Comparison of ENCODE assay signal across 10 cellular contexts in the genomic region with DNA sequence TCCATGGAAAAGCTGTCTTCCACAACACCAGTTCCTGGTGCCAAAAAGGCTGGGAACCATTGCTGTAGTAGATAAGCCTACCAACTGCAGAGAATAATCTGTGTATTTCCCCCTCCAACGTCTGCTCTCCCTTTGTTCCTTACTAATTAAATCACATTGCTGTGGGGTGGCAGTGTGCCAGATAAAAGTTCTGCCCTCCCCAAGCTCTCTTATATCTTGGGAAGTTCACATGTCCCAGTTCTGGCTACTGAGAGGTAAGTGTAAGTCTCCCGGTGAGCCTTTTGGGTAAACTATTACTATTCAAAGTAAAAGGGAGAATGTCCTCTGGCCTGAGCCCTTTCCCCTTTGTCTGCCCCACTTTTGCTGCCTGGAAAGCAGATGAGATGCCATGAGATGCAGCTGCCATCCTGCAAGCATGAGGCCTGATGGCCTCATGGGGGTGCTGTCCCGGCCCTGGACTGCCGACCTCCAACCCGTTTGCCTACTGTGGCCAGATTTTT. TPM values are rescaled to one million over a fixed set of nuclear protein-coding genes. Genes with fewer than 3 reads are reported as not detected.
DNase-seq lines count a peak whose midpoint lies in the region; ATAC-seq, FAIRE-seq and TF ChIP-seq lines count a peak whose summit lies in the region.
"Had no signal": no experiment of that assay in that cellular context is flagged by ENCODE, and none has a peak within 500 bp of the region (broad histone marks: within the 10 kb centered on the region; RNA-seq: fewer than 3 reads in every experiment).

No MANE protein-coding gene starts in this region.

- H3K27ac ChIP-seq in breast epithelium, result peak overlapping the region in 1 of 2 donors; percentile 25
- H3K27ac ChIP-seq in RWPE2 (ENCODE audit: poor library complexity, severe bottlenecking), result peak overlapping the region; percentile 32
- H3K27ac ChIP-seq in small intestine (ENCODE audit: low read depth in 1 of 2, low read length in 1 of 2), result no peak overlapping the region

- H3K4me1 Mint-ChIP-seq in MCF 10A (ENCODE audit: insufficient read depth, unreplicated experiment), result peaks cover 28% of the 10 kb centered on the region
- peaks cover 5% of the 10 kb centered on the region for H3K4me1 Mint-ChIP-seq in activated T-helper 17 cell treated with anti-CD3 and anti-CD28 coated beads, Interleukin-2, amount 50 U/mL, for 72 hours

- H3K27me3 ChIP-seq in breast epithelium, result no peaks in the 10 kb centered on the region
- H3K27me3 ChIP-seq in RWPE2 (ENCODE audit: insufficient read depth, poor library complexity, severe bottlenecking), result no peaks in the 10 kb centered on the region
- H3K27me3 ChIP-seq in small intestine (ENCODE audit: control insufficient read depth in 2 of 2, insufficient read depth in 2 of 2, low read length in 2 of 2), result no peaks in the 10 kb centered on the region

- ATAC-seq in RWPE2 (ENCODE audit: low read depth), result no peak
- ATAC-seq in HG02642 (IDR thresholded peaks at IDR 0.05; ENCODE audit: poor library complexity, unreplicated experiment), result no peak
- ATAC-seq in activated T-helper 17 cell treated with anti-CD3 and anti-CD28 coated beads, Interleukin-2, amount 50 U/mL, for 72 hours (replicated peaks), result no peak
- ATAC-seq in GM18858 (IDR thresholded peaks at IDR 0.05; ENCODE audit: unreplicated experiment), result no peak

- no peaks in the 10 kb centered on the region for H3K9me3 ChIP-seq in breast epithelium
- no peaks in the 10 kb centered on the region for H3K9me3 ChIP-seq in RWPE2 (ENCODE audit: severe bottlenecking)
- H3K9me3 ChIP-seq in small intestine (ENCODE audit: control insufficient read depth, low read depth), result no peaks in the 10 kb centered on the region

- intact Hi-C loops in MCF 10A (cut with micrococcal nuclease), result no loop called here
- intact Hi-C loops in breast epithelium (cut with DNase I; ENCODE audit: low total_unique reads), result no loop called here

- no peak for TF ChIP-seq POLR2A in breast epithelium (IDR thresholded peaks at IDR 0.05)

- H3K36me3 ChIP-seq in breast epithelium (no peaks in the 10 kb centered on the region), RWPE2 (ENCODE audit: low read depth) (peaks cover 27% of the 10 kb centered on the region), small intestine (ENCODE audit: control insufficient read depth in 2 of 2, insufficient read depth in 2 of 2, low read length in 2 of 2) (peaks cover 0 to 3% of the 10 kb centered on the region in 2 donors)

- no peaks in the 10 kb centered on the region for H3K9me3 Mint-ChIP-seq in MCF 10A (ENCODE audit: unreplicated experiment)
- H3K9me3 Mint-ChIP-seq in activated T-helper 17 cell treated with anti-CD3 and anti-CD28 coated beads, Interleukin-2, amount 50 U/mL, for 72 hours, result no peaks in the 10 kb centered on the region
- H3K9me3 Mint-ChIP-seq: central memory CD8-positive, alpha-beta T cell had no signal

- no peaks in the 10 kb centered on the region for H3K27me3 Mint-ChIP-seq in MCF 10A (ENCODE audit: insufficient read depth, unreplicated experiment)
- peaks cover 26% of the 10 kb centered on the region for H3K27me3 Mint-ChIP-seq in activated T-helper 17 cell treated with anti-CD3 and anti-CD28 coated beads, Interleukin-2, amount 50 U/mL, for 72 hours

- H3K4me3 Mint-ChIP-seq in MCF 10A (ENCODE audit: unreplicated experiment), result no peak overlapping the region
- no peak overlapping the region for H3K4me3 Mint-ChIP-seq in activated T-helper 17 cell treated with anti-CD3 and anti-CD28 coated beads, Interleukin-2, amount 50 U/mL, for 72 hours
- H3K4me3 Mint-ChIP-seq: central memory CD8-positive, alpha-beta T cell had no signal

- BruUV-seq in MCF 10A (replicated peaks; lab: Mats Ljungman, UMichigan), result no TSS peak

- H3K4me3 ChIP-seq in breast epithelium (no peak overlapping the region), RWPE2 (ENCODE audit: severe bottlenecking) (no peak overlapping the region), fibroblast of villous mesenchyme (ENCODE audit: low read depth, low read length) (no peak overlapping the region), small intestine (ENCODE audit: low read depth in 1 of 2, low read length in 2 of 2) (no peak overlapping the region)

- peak; percentile 17 for DNase-seq in MCF 10A (ENCODE audit: unreplicated experiment)
- DNase-seq in breast epithelium (ENCODE audit: low spot score in 2 of 2), result no peak
- DNase-seq in RWPE2 (ENCODE audit: low spot score), result no peak
- no peak for DNase-seq in fibroblast of villous mesenchyme (ENCODE audit: low read depth)
- DNase-seq in small intestine, result peak; percentile 56
- DNase-seq: NCI-H146 had no signal

- no peak for FAIRE-seq in small intestine (lab: Jason Lieb, UNC)

- peak overlapping the region; percentile 35 for H3K27ac Mint-ChIP-seq in MCF 10A (ENCODE audit: low read depth, unreplicated experiment)
- no peak overlapping the region for H3K27ac Mint-ChIP-seq in activated T-helper 17 cell treated with anti-CD3 and anti-CD28 coated beads, Interleukin-2, amount 50 U/mL, for 72 hours

- WGBS in small intestine, 3 donors, result 17 to 41% (median 38%) methylated on average over 5 of the region's 5 CpGs

- POLR2A ChIA-PET in MCF 10A (lab: Yijun Ruan, JAX), result interaction anchor here (1.0 to 2.0 kb wide), 3 partner anchors 14 to 591 kb away, joined by 3 to 11 read pairs (median 3); a partner anchor contains a TSS

- no peaks in the 10 kb centered on the region for H3K4me1 ChIP-seq in breast epithelium
- H3K4me1 ChIP-seq in RWPE2 (ENCODE audit: insufficient read depth, poor library complexity, severe bottlenecking), result peaks cover 38% of the 10 kb centered on the region
- H3K4me1 ChIP-seq in small intestine (ENCODE audit: control insufficient read depth in 2 of 2, insufficient read depth in 1 of 2, low read depth in 1 of 2, low read length in 1 of 2), result peaks cover 0 to 3% of the 10 kb centered on the region in 2 donors

- no peak for TF ChIP-seq CTCF in MCF 10A (IDR thresholded peaks at IDR 0.05; ENCODE audit: unreplicated experiment)
- no peak for TF ChIP-seq CTCF in breast epithelium (IDR thresholded peaks at IDR 0.05)
- no peak for TF ChIP-seq CTCF in RWPE2 (IDR thresholded peaks at IDR 0.05; ENCODE audit: poor library complexity, severe bottlenecking)
- TF ChIP-seq CTCF in fibroblast of villous mesenchyme (IDR thresholded peaks at IDR 0.05; ENCODE audit: insufficient read depth, low read depth, low read length), result peak; percentile 13

- CTCF ChIA-PET in MCF 10A (lab: Yijun Ruan, JAX), result interaction anchor here (1.3 to 1.7 kb wide), 3 partner anchors 13 to 723 kb away, joined by 3 to 4 read pairs (median 4); a partner anchor contains a TSS

- H3K36me3 Mint-ChIP-seq in MCF 10A (ENCODE audit: insufficient read depth, unreplicated experiment), result no peaks in the 10 kb centered on the region
- no peaks in the 10 kb centered on the region for H3K36me3 Mint-ChIP-seq in activated T-helper 17 cell treated with anti-CD3 and anti-CD28 coated beads, Interleukin-2, amount 50 U/mL, for 72 hours (ENCODE audit: low read depth)

RNA-seq across cellular contexts. Expression of a gene that starts 14.7 kb away (rescaled TPM):
- total RNA-seq in MCF 10A (2022), result 10.7 and 12.9 TPM in 2 replicates
- total RNA-seq in breast epithelium, result 10 to 100 TPM in 2 of 3 donors, 1 to 10 TPM in 1; 8.3 to 16.7 (median 13.8) TPM
- total RNA-seq in fibroblast of villous mesenchyme, result 50.3 and 72.1 TPM in 2 replicates
- 10 to 100 TPM in 2 of 3 donors, 1 to 10 TPM in 1; 6.8 to 20.0 (median 13.9) TPM for polyA plus RNA-seq in small intestine
- under 1 TPM; 0.42 to 0.89 TPM for total RNA-seq in activated T-helper 17 cell treated with anti-CD3 and anti-CD28 coated beads, Interleukin-2, amount 50 U/mL, for 72 hours

RNA-seq across cellular contexts. Expression of a gene that starts 59.2 kb away (rescaled TPM):
- total RNA-seq in MCF 10A (2022) (82.8 and 93.7 TPM in 2 replicates), breast epithelium (100 to 1,000 TPM; 123 to 218 (median 145) TPM), fibroblast of villous mesenchyme (162 and 187 TPM in 2 replicates)
- 100 to 1,000 TPM in 2 of 3 donors, 10 to 100 TPM in 1; 63.5 to 114 (median 109) TPM for polyA plus RNA-seq in small intestine
- total RNA-seq in activated T-helper 17 cell treated with anti-CD3 and anti-CD28 coated beads, Interleukin-2, amount 50 U/mL, for 72 hours, result 10 to 100 TPM; 42.4 to 79.0 TPM

Comparison
In these comparisons a context has a peak if more than half of its experiments do, and no peak if none do; other contexts are left out.
1. DNase-seq: peak in MCF 10A (single experiment) and small intestine (single experiment); none in breast epithelium (0 of 2), RWPE2 (single experiment) and fibroblast of villous mesenchyme (single experiment).